ENCODE assay signal across 13 cellular contexts in genomic region chr17:75475851-75476250, GRCh38. TPM values are rescaled to one million over a fixed set of nuclear protein-coding genes. Genes with fewer than 3 reads are reported as not detected.
DNase-seq lines count a peak whose midpoint lies in the region; ATAC-seq and TF ChIP-seq lines count a peak whose summit lies in the region.
"Had no signal": no experiment of that assay in that cellular context is flagged by ENCODE, and none has a peak within 500 bp of the region (broad histone marks: within the 10 kb centered on the region; RNA-seq: fewer than 3 reads in every experiment).

No MANE protein-coding gene starts in this region.

- H2AFZ ChIP-seq in fibroblast of lung (ENCODE audit: low read length) (peak overlapping the region; percentile 12), mesenchymal stem cell (ENCODE audit: low read depth, low read length) (no peak overlapping the region), MM.1S (ENCODE audit: low read length) (no peak overlapping the region)

- H3K4me3 ChIP-seq in fibroblast of lung (replicated peaks in 1 of 4; ENCODE audit: control extremely low read depth in 1 of 4, insufficient read depth in 1 of 4, low read depth in 3 of 4, low read length in 4 of 4) (no peak overlapping the region), mesenchymal stem cell (ENCODE audit: insufficient read depth in 1 of 2, low read depth in 1 of 2, low read length in 2 of 2) (no peak overlapping the region), skeletal muscle tissue (ENCODE audit: low read length in 3 of 3) (peak overlapping the region; percentile 26 to 54 (median 52)), MM.1S (ENCODE audit: low read length) (no peak overlapping the region)
- no peak overlapping the region for H3K4me3 ChIP-seq in CD8-positive, alpha-beta T cell (ENCODE audit: low read depth, low read length)

- H3K14ac ChIP-seq in mesenchymal stem cell (ENCODE audit: low read length in 2 of 2), result no peak overlapping the region

- peak overlapping the region in 1 of 2 experiments; percentile 47 for H3K18ac ChIP-seq in mesenchymal stem cell (ENCODE audit: low read depth in 1 of 2, low read length in 2 of 2)

- peaks cover 0 to 3% of the 10 kb centered on the region in 2 donors for H3K4me1 Mint-ChIP-seq in immature natural killer cell
- H3K4me1 Mint-ChIP-seq in CD8-positive, alpha-beta T cell (ENCODE audit: low read depth), result no peaks in the 10 kb centered on the region
- H3K4me1 Mint-ChIP-seq: activated B cell treated with CpG ODN at 0.5 μM for 24 hours had no signal

- H3K27me3 Mint-ChIP-seq in immature natural killer cell (ENCODE audit: low read depth in 3 of 3), result no peaks in the 10 kb centered on the region
- no peaks in the 10 kb centered on the region for H3K27me3 Mint-ChIP-seq in CD8-positive, alpha-beta T cell (ENCODE audit: low read depth)
- H3K27me3 Mint-ChIP-seq: activated B cell treated with CpG ODN at 0.5 μM for 24 hours; activated T-cell treated with anti-CD3 and anti-CD28 coated beads, Interleukin-2, amount 50 U/mL, for 24 hours; naive B cell had no signal

- 24% methylated on average over 3 of the region's 3 CpGs for WGBS in mesenchymal stem cell

- no peaks in the 10 kb centered on the region for H3K36me3 ChIP-seq in fibroblast of lung (ENCODE audit: control insufficient read depth, insufficient read depth, low read length)
- H3K36me3 ChIP-seq in mesenchymal stem cell (ENCODE audit: control insufficient read depth in 1 of 2, insufficient read depth in 2 of 2, low read depth in 1 of 2, low read length in 2 of 2), result peaks cover 21 to 41% of the 10 kb centered on the region in 2 experiments
- H3K36me3 ChIP-seq in skeletal muscle tissue (ENCODE audit: control insufficient read depth in 3 of 3, insufficient read depth in 3 of 3, low read length in 3 of 3), result peaks cover 12 to 15% (median 15%) of the 10 kb centered on the region in 3 donors
- peaks cover 15% of the 10 kb centered on the region for H3K36me3 ChIP-seq in CD8-positive, alpha-beta T cell (ENCODE audit: insufficient read depth, low read length)
- H3K36me3 ChIP-seq in MM.1S (replicated peaks; ENCODE audit: insufficient read depth, low read length), result no peaks in the 10 kb centered on the region

- H3K79me1 ChIP-seq in mesenchymal stem cell (replicated peaks; ENCODE audit: low read length, poor library complexity, severe bottlenecking), result peaks cover 35% of the 10 kb centered on the region

- H3K9me3 Mint-ChIP-seq in immature natural killer cell, result no peaks in the 10 kb centered on the region
- no peaks in the 10 kb centered on the region for H3K9me3 Mint-ChIP-seq in CD8-positive, alpha-beta T cell
- H3K9me3 Mint-ChIP-seq: activated B cell treated with CpG ODN at 0.5 μM for 24 hours; activated T-cell treated with anti-CD3 and anti-CD28 coated beads, Interleukin-2, amount 50 U/mL, for 24 hours; naive B cell had no signal

- CTCF ChIA-PET in CD8-positive, alpha-beta T cell (lab: Charles Lee), result interaction anchor here (1.2 kb wide), 1 partner anchor 126 kb away, joined by 3 read pairs; no protein-coding TSS in a partner anchor

- H3K9me3 ChIP-seq in fibroblast of lung (ENCODE audit: control insufficient read depth, insufficient read depth, low read depth, low read length) (no peaks in the 10 kb centered on the region), mesenchymal stem cell (ENCODE audit: control insufficient read depth, low read length) (no peaks in the 10 kb centered on the region), skeletal muscle tissue (ENCODE audit: control insufficient read depth in 3 of 3, low read length in 3 of 3) (no peaks in the 10 kb centered on the region), MM.1S (replicated peaks; ENCODE audit: insufficient read depth, low read length) (no peaks in the 10 kb centered on the region)
- H3K9me3 ChIP-seq in CD8-positive, alpha-beta T cell (ENCODE audit: low read length), result no peaks in the 10 kb centered on the region

- H3K4me2 ChIP-seq in fibroblast of lung (ENCODE audit: extremely low read depth, insufficient read depth, low read length), result peak overlapping the region; percentile 35
- no peak overlapping the region for H3K4me2 ChIP-seq in mesenchymal stem cell (ENCODE audit: low read length, poor library complexity, severe bottlenecking)
- no peak overlapping the region for H3K4me2 ChIP-seq in MM.1S (ENCODE audit: low read depth, low read length)

- H2BK5ac ChIP-seq in mesenchymal stem cell (ENCODE audit: low read depth, low read length, poor library complexity, severe bottlenecking), result no peak overlapping the region

- H4K91ac ChIP-seq in mesenchymal stem cell (ENCODE audit: low read length), result peak overlapping the region; percentile 73

- DNase-seq in fibroblast of lung (ENCODE audit: low read depth in 2 of 2) (peak; percentile 26 to 27), mesenchymal stem cell (no peak), immature natural killer cell (no peak), MM.1S (no peak)
- no peak for DNase-seq in CD8-positive, alpha-beta T cell
- DNase-seq: activated B cell treated with CpG ODN at 0.5 μM for 24 hours; activated T-cell treated with anti-CD3 and anti-CD28 coated beads, Interleukin-2, amount 50 U/mL, for 24 hours; DMS 273 treated with DMSO at 0.1 percent for 48 hours; naive B cell; SW 1271 had no signal

- H3K4me1 ChIP-seq in fibroblast of lung (ENCODE audit: control insufficient read depth, extremely low read depth, insufficient read depth, low read length) (peaks cover 14% of the 10 kb centered on the region), mesenchymal stem cell (ENCODE audit: control insufficient read depth, insufficient read depth, low read depth, low read length) (peaks cover 26% of the 10 kb centered on the region), skeletal muscle tissue (ENCODE audit: control insufficient read depth in 3 of 3, insufficient read depth in 3 of 3, low read length in 3 of 3) (peaks cover 60 to 80% (median 70%) of the 10 kb centered on the region in 3 donors), MM.1S (ENCODE audit: low read length) (no peaks in the 10 kb centered on the region)
- H3K4me1 ChIP-seq in CD8-positive, alpha-beta T cell (ENCODE audit: insufficient read depth, low read length), result no peaks in the 10 kb centered on the region

- H2BK15ac ChIP-seq in mesenchymal stem cell (ENCODE audit: low read depth, poor library complexity, severe bottlenecking), result no peak overlapping the region

- no peak for ATAC-seq in GM18520 (IDR thresholded peaks at IDR 0.05; ENCODE audit: unreplicated experiment)
- ATAC-seq in CD8-positive, alpha-beta T cell, result no peak

- H4K20me1 ChIP-seq in fibroblast of lung (ENCODE audit: control insufficient read depth, extremely low read depth, insufficient read depth, low read length), result no peaks in the 10 kb centered on the region
- H4K20me1 ChIP-seq in MM.1S (ENCODE audit: insufficient read depth, low read length), result no peaks in the 10 kb centered on the region

- TF ChIP-seq CTCF in fibroblast of lung (conservative IDR thresholded peaks at IDR 0.05 in 1 of 2, IDR thresholded peaks at IDR 0.05 in 1 of 2; ENCODE audit: low read depth in 1 of 2, low read length in 2 of 2), result no peak
- TF ChIP-seq CTCF in CD8-positive, alpha-beta T cell (IDR thresholded peaks at IDR 0.05), result no peak
- no peak for TF ChIP-seq CTCF in MM.1S (IDR thresholded peaks at IDR 0.05; ENCODE audit: low read length)

- H3K9me2 ChIP-seq in MM.1S (replicated peaks; ENCODE audit: insufficient read depth, low read length), result no peaks in the 10 kb centered on the region

- H3K4ac ChIP-seq in mesenchymal stem cell (ENCODE audit: low read depth in 1 of 2, low read length in 2 of 2), result no peak overlapping the region

- H3K23ac ChIP-seq in mesenchymal stem cell (ENCODE audit: low read length in 2 of 2), result no peak overlapping the region

- no peak overlapping the region for H3K4me3 Mint-ChIP-seq in immature natural killer cell
- H3K4me3 Mint-ChIP-seq in CD8-positive, alpha-beta T cell, result no peak overlapping the region
- H3K4me3 Mint-ChIP-seq: activated B cell treated with CpG ODN at 0.5 μM for 24 hours; activated T-cell treated with anti-CD3 and anti-CD28 coated beads, Interleukin-2, amount 50 U/mL, for 24 hours; naive B cell had no signal

- no peak overlapping the region for H2BK12ac ChIP-seq in mesenchymal stem cell (ENCODE audit: low read length in 2 of 2)

- no peaks in the 10 kb centered on the region for H3K27me3 ChIP-seq in fibroblast of lung (ENCODE audit: control insufficient read depth, insufficient read depth, low read length)
- H3K27me3 ChIP-seq in mesenchymal stem cell (ENCODE audit: control insufficient read depth in 1 of 2, insufficient read depth in 1 of 2, low read length in 2 of 2), result no peaks in the 10 kb centered on the region
- H3K27me3 ChIP-seq in skeletal muscle tissue (ENCODE audit: control insufficient read depth in 3 of 3, insufficient read depth in 3 of 3, low read length in 3 of 3), result no peaks in the 10 kb centered on the region
- no peaks in the 10 kb centered on the region for H3K27me3 ChIP-seq in CD8-positive, alpha-beta T cell (ENCODE audit: insufficient read depth, low read length)
- no peaks in the 10 kb centered on the region for H3K27me3 ChIP-seq in MM.1S (replicated peaks; ENCODE audit: insufficient read depth, low read length)

- POLR2A ChIA-PET in CD8-positive, alpha-beta T cell (lab: Charles Lee), result no interaction called here

- H4K8ac ChIP-seq in mesenchymal stem cell (ENCODE audit: low read length), result no peak overlapping the region

- intact Hi-C loops in CD8-positive, alpha-beta T cell (cut with DNase I, micrococcal nuclease), result no loop called here

- no peaks in the 10 kb centered on the region for H3F3A ChIP-seq in MM.1S (ENCODE audit: insufficient read depth, low read length)

- H3K9ac ChIP-seq in fibroblast of lung (ENCODE audit: insufficient read depth, low read length), result peak overlapping the region; percentile 2
- no peak overlapping the region for H3K9ac ChIP-seq in mesenchymal stem cell (ENCODE audit: low read length)
- peak overlapping the region; percentile 1 to 55 (median 33) for H3K9ac ChIP-seq in skeletal muscle tissue (ENCODE audit: low read depth in 1 of 3, low read length in 3 of 3)
- H3K9ac ChIP-seq in MM.1S (ENCODE audit: low read length), result no peak overlapping the region

- H2BK120ac ChIP-seq in mesenchymal stem cell (ENCODE audit: low read depth, low read length), result no peak overlapping the region

- H3K36me3 Mint-ChIP-seq in immature natural killer cell, result peaks cover 12 to 14% (median 13%) of the 10 kb centered on the region in 3 donors
- H3K36me3 Mint-ChIP-seq in CD8-positive, alpha-beta T cell, result peaks cover 52% of the 10 kb centered on the region

- no peak overlapping the region for H2AK5ac ChIP-seq in mesenchymal stem cell (ENCODE audit: low read length, severe bottlenecking)

- H3K27ac Mint-ChIP-seq in immature natural killer cell, result no peak overlapping the region
- no peak overlapping the region for H3K27ac Mint-ChIP-seq in CD8-positive, alpha-beta T cell
- H3K27ac Mint-ChIP-seq: activated B cell treated with CpG ODN at 0.5 μM for 24 hours had no signal

- no peaks in the 10 kb centered on the region for H3K79me2 ChIP-seq in fibroblast of lung (ENCODE audit: control insufficient read depth, insufficient read depth, low read length)
- H3K79me2 ChIP-seq in MM.1S (ENCODE audit: low read length), result no peaks in the 10 kb centered on the region

- H3K27ac ChIP-seq in fibroblast of lung (ENCODE audit: insufficient read depth, low read length) (no peak overlapping the region), mesenchymal stem cell (ENCODE audit: low read length, poor library complexity, severe bottlenecking) (no peak overlapping the region), skeletal muscle tissue (ENCODE audit: low read depth, low read length) (peak overlapping the region; percentile 66), MM.1S (ENCODE audit: low read length) (no peak overlapping the region)
- H3K27ac ChIP-seq in CD8-positive, alpha-beta T cell (ENCODE audit: low read depth, low read length), result no peak overlapping the region

RNA-seq across cellular contexts. Expression of gene TMEM94, which starts 19.4 kb away (rescaled TPM):
- polyA plus RNA-seq in PFSK-1 (2012; ENCODE audit: insufficient read length, low read depth), result 91.8 TPM
- total RNA-seq in fibroblast of lung (19.8 and 35.0 TPM in 2 replicates), skeletal muscle tissue (18.3 TPM)
- polyA plus RNA-seq in fibroblast of lung (18.3 and 25.2 TPM in 2 replicates), immature natural killer cell (10 to 100 TPM in 1 of 3 donors, 1 to 10 TPM in 2; 3.2 to 21.9 (median 9.3) TPM)
- polyA plus RNA-seq in fibroblast of lung (2012), result 24.9 and 29.9 TPM in 2 replicates
- polyA minus RNA-seq in fibroblast of lung (ENCODE audit: low replicate concordance), result 90.2 and 139 TPM in 2 replicates
- 38.5 TPM for polyA plus RNA-seq in mesenchymal stem cell (2013, experiment 1 of 2)
- polyA plus RNA-seq in mesenchymal stem cell (2013, experiment 2 of 2), result 37.2 TPM
- total RNA-seq in CD8-positive, alpha-beta T cell, result 10 to 100 TPM; 44.8 to 46.5 TPM

RNA-seq across cellular contexts. Expression of gene CASKIN2, which starts 39.5 kb away (rescaled TPM):
- polyA plus RNA-seq in PFSK-1 (2012; ENCODE audit: insufficient read length, low read depth), result 19.5 TPM
- 4.9 and 8.3 TPM in 2 replicates for total RNA-seq in fibroblast of lung
- polyA plus RNA-seq in fibroblast of lung, result 3.4 and 4.5 TPM in 2 replicates
- 6.5 and 7.7 TPM in 2 replicates for polyA plus RNA-seq in fibroblast of lung (2012)
- 22.1 and 28.7 TPM in 2 replicates for polyA minus RNA-seq in fibroblast of lung (ENCODE audit: low replicate concordance)
- polyA plus RNA-seq in mesenchymal stem cell (2013, experiment 1 of 2), result 6.3 TPM
- polyA plus RNA-seq in mesenchymal stem cell (2013, experiment 2 of 2), result 6.1 TPM
- 8.9 TPM for total RNA-seq in skeletal muscle tissue
- polyA plus RNA-seq in immature natural killer cell, result not detected
- under 1 TPM; 0.64 to 0.98 TPM for total RNA-seq in CD8-positive, alpha-beta T cell

RNA-seq across cellular contexts. Expression of gene TSEN54, which starts 40.5 kb away (rescaled TPM):
- 41.1 TPM for polyA plus RNA-seq in PFSK-1 (2012; ENCODE audit: insufficient read length, low read depth)
- total RNA-seq in fibroblast of lung (7.8 and 10.0 TPM in 2 replicates), skeletal muscle tissue (15.7 TPM)
- polyA plus RNA-seq in fibroblast of lung (5.3 and 10.1 TPM in 2 replicates), immature natural killer cell (100 to 1,000 TPM; 205 to 238 (median 209) TPM)
- 6.1 and 11.4 TPM in 2 replicates for polyA plus RNA-seq in fibroblast of lung (2012)
- polyA minus RNA-seq in fibroblast of lung (ENCODE audit: low replicate concordance), result 9.1 and 13.8 TPM in 2 replicates
- 8.4 TPM for polyA plus RNA-seq in mesenchymal stem cell (2013, experiment 1 of 2)
- 9.2 TPM for polyA plus RNA-seq in mesenchymal stem cell (2013, experiment 2 of 2)
- 100 to 1,000 TPM; 116 to 123 TPM for total RNA-seq in CD8-positive, alpha-beta T cell

RNA-seq across cellular contexts. Expression of gene LLGL2, which starts 49.6 kb away (rescaled TPM):
- 9.2 TPM for polyA plus RNA-seq in PFSK-1 (2012; ENCODE audit: insufficient read length, low read depth)
- 0.26 and 0.33 TPM in 2 replicates for total RNA-seq in fibroblast of lung
- 0.02 and 0.03 TPM in 2 replicates for polyA plus RNA-seq in fibroblast of lung
- 0.08 and 0.48 TPM in 2 replicates for polyA plus RNA-seq in fibroblast of lung (2012)
- polyA minus RNA-seq in fibroblast of lung (ENCODE audit: low replicate concordance), result not detected in 2 replicates
- polyA plus RNA-seq in mesenchymal stem cell (2013, experiment 1 of 2), result 3.6 TPM
- 3.5 TPM for polyA plus RNA-seq in mesenchymal stem cell (2013, experiment 2 of 2)
- total RNA-seq in skeletal muscle tissue, result 4.7 TPM
- polyA plus RNA-seq in immature natural killer cell, result 100 to 1,000 TPM in 1 of 3 donors, 10 to 100 TPM in 2; 81.2 to 137 (median 84.4) TPM
- total RNA-seq in CD8-positive, alpha-beta T cell, result 10 to 100 TPM; 32.7 to 36.4 TPM

Comparison
In these comparisons a context has a peak if more than half of its experiments do, and no peak if none do; other contexts are left out.
1. DNase-seq: peak in fibroblast of lung (2 of 2); none in mesenchymal stem cell (single experiment), immature natural killer cell (0 of 3), CD8-positive, alpha-beta T cell (0 of 7) and MM.1S (single experiment).
2. H3K4me3 ChIP-seq: peak in skeletal muscle tissue (3 of 3); none in fibroblast of lung (0 of 4), mesenchymal stem cell (0 of 2), CD8-positive, alpha-beta T cell (single experiment) and MM.1S (single experiment).
3. H3K9ac ChIP-seq: peak in fibroblast of lung (single experiment) and skeletal muscle tissue (3 of 3); none in mesenchymal stem cell (single experiment) and MM.1S (single experiment).